In the genomic region with DNA sequence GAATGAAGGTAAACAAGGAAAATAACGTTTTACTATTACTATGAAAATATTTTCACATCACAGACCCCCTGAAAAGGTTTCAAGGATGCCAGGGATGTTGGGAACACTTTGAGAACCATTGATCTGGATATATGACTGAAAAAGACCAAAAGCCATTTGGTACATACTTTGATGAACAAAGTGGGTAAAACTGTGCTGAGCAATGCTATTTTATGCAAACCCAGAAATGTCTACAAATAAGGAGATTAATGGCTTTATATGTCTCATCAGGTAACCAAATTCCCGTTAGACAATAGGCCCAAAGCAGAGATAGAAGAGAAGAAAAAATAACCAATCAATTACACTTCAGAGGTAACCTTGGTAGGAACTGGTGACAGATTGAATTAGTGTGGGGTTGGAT, we compare ENCODE assay signal across 22 cellular contexts.
"Had no signal": no experiment of that assay in that cellular context is flagged by ENCODE, and none has a peak within 500 bp of the region (broad histone marks: within the 10 kb centered on the region; RNA-seq: fewer than 3 reads in every experiment).

No MANE protein-coding gene starts in this region.

- H3K4me3 Mint-ChIP-seq: mesothelial cell of epicardium had no signal

- H2AFZ ChIP-seq: hepatocyte had no signal

- H3K36me3 Mint-ChIP-seq: mesothelial cell of epicardium had no signal

- H3K4me1 ChIP-seq: gastroesophageal sphincter, left lung, lower lobe of right lung had no signal

- H3K9me3 ChIP-seq: esophagus muscularis mucosa, gastroesophageal sphincter, heart left ventricle, left lung, lower lobe of right lung, mucosa of descending colon had no signal

- ATAC-seq: foreskin keratinocyte, gastroesophageal sphincter, heart left ventricle, left cardiac atrium, left lung, left ventricle myocardium superior, lower lobe of right lung, mucosa of descending colon had no signal

- H3K4me3 ChIP-seq: coronary artery, dorsolateral prefrontal cortex, esophagus muscularis mucosa, gastroesophageal sphincter, heart left ventricle, hepatocyte, left lung, lower lobe of right lung, mucosa of descending colon had no signal

- H3K27ac Mint-ChIP-seq: mesothelial cell of epicardium had no signal

- H3K27me3 ChIP-seq: esophagus muscularis mucosa, foreskin keratinocyte, gastroesophageal sphincter, heart left ventricle, hepatocyte, left lung had no signal

- H3K79me2 ChIP-seq: hepatocyte had no signal

- DNase-seq: dermis blood vessel endothelial cell; dorsolateral prefrontal cortex; effector CD4-positive, alpha-beta T cell; effector memory CD4-positive, alpha-beta T cell; foreskin keratinocyte; heart left ventricle; hypothalamus; left cardiac atrium; left lung; left ventricle myocardium superior; lower lobe of right lung; mesenchymal stem cell; mucosa of descending colon had no signal

- H3K4me2 ChIP-seq: hepatocyte had no signal

- H3K9me3 Mint-ChIP-seq: mesothelial cell of epicardium had no signal

- H3K27ac ChIP-seq: coronary artery, dorsolateral prefrontal cortex, esophagus muscularis mucosa, foreskin keratinocyte, gastroesophageal sphincter, heart left ventricle, hepatocyte, left lung, lower lobe of right lung had no signal

- H3K36me3 ChIP-seq: esophagus muscularis mucosa, gastroesophageal sphincter, heart left ventricle, left lung, lower lobe of right lung had no signal

- FAIRE-seq: colon, endothelial cell of umbilical vein, frontal cortex, keratinocyte had no signal
